ENCODE assay signal across 16 cellular contexts in genomic region chr5:37938086-37938852, GRCh38.
"Had no signal": no experiment of that assay in that cellular context is flagged by ENCODE, and none has a peak within 500 bp of the region (broad histone marks: within the 10 kb centered on the region; RNA-seq: fewer than 3 reads in every experiment).

No MANE protein-coding gene starts in this region.

- H3K4me3 ChIP-seq: adrenal gland, gastrocnemius medialis, heart left ventricle, thyroid gland had no signal

- H3K27me3 ChIP-seq: adrenal gland, gastrocnemius medialis, heart left ventricle, thyroid gland had no signal

- DNase-seq: activated CD4-positive, alpha-beta memory T cell treated with anti-CD3 and anti-CD28 coated beads, Interleukin-2, amount 10 ng/mL, durations not matched to agents 7 days and 5 days; activated CD4-positive, alpha-beta T cell treated with anti-CD3 and anti-CD28 coated beads for 4 hours; activated effector memory CD4-positive, alpha-beta T cell treated with Interleukin-2 at 50 U/mL for 16 hours; activated T-cell treated with anti-CD3 and anti-CD28 coated beads, Interleukin-2, amount 50 U/mL, for 24 hours; adrenal gland; erythroblast; gastrocnemius medialis; heart left ventricle; left colon; naive thymus-derived CD8-positive, alpha-beta T cell; nucleus accumbens; posterior cingulate gyrus; retina; stimulated activated CD4-positive, alpha-beta T cell treated with anti-CD3 and anti-CD28 coated beads, Interleukin-2, amount 100 ng/mL, for 48 hours; thyroid gland had no signal

- H3K4me1 ChIP-seq: adrenal gland, gastrocnemius medialis, heart left ventricle, thyroid gland had no signal

- H3K36me3 ChIP-seq: adrenal gland, gastrocnemius medialis, heart left ventricle, thyroid gland had no signal

- H3K27ac ChIP-seq: adrenal gland, gastrocnemius medialis, heart left ventricle, thyroid gland had no signal

- ATAC-seq: gastrocnemius medialis; heart left ventricle; left colon; naive thymus-derived CD8-positive, alpha-beta T cell; stimulated activated memory B cell treated with anti-CD40 and anti-IgM and Interleukin-4, amounts not matched to agents 10 μg/mL and 1 μg/mL and 100 μg/mL, for 72 hours had no signal

- H3K9me3 ChIP-seq: adrenal gland, gastrocnemius medialis, thyroid gland had no signal
